ENCODE assay signal across 8 cellular contexts in genomic region chr5:144467795-144468194, GRCh38.
DNase-seq lines count a peak whose midpoint lies in the region; ATAC-seq and TF ChIP-seq lines count a peak whose summit lies in the region.

No MANE protein-coding gene starts in this region.

- H3K4me3 Mint-ChIP-seq in CD8-positive, alpha-beta T cell = no peak overlapping the region

- H3K9me3 ChIP-seq in CD8-positive, alpha-beta T cell (ENCODE audit: low read length) = no peaks in the 10 kb centered on the region
- H3K9me3 ChIP-seq in sigmoid colon = no peaks in the 10 kb centered on the region

- TF ChIP-seq CTCF in AG10803 (conservative IDR thresholded peaks at IDR 0.05; ENCODE audit: low read length) = peak; percentile 71
- TF ChIP-seq CTCF in CD8-positive, alpha-beta T cell (IDR thresholded peaks at IDR 0.05) = no peak
- no peak for TF ChIP-seq CTCF in sigmoid colon (IDR thresholded peaks at IDR 0.05)

- TF ChIP-seq POLR2A in sigmoid colon (IDR thresholded peaks at IDR 0.05) = no peak

- no peaks in the 10 kb centered on the region for H3K27me3 Mint-ChIP-seq in CD8-positive, alpha-beta T cell (ENCODE audit: low read depth)

- intact Hi-C loops in left ventricle myocardium superior (cut with micrococcal nuclease) = no loop called here
- intact Hi-C loops in CD8-positive, alpha-beta T cell (cut with DNase I, micrococcal nuclease) = no loop called here
- intact Hi-C loops in sigmoid colon (cut with DNase I) = no loop called here

- H3K27ac ChIP-seq in CD8-positive, alpha-beta T cell (ENCODE audit: low read depth, low read length) = no peak overlapping the region
- H3K27ac ChIP-seq in sigmoid colon = no peak overlapping the region

- no peak overlapping the region for H3K4me3 ChIP-seq in AG10803 (ENCODE audit: low read length)
- H3K4me3 ChIP-seq in CD8-positive, alpha-beta T cell (ENCODE audit: low read depth, low read length) = no peak overlapping the region
- H3K4me3 ChIP-seq in sigmoid colon = no peak overlapping the region

- CTCF ChIA-PET in CD8-positive, alpha-beta T cell (lab: Charles Lee) = no interaction called here

- no peaks in the 10 kb centered on the region for H3K27me3 ChIP-seq in CD8-positive, alpha-beta T cell (ENCODE audit: insufficient read depth, low read length)
- H3K27me3 ChIP-seq in sigmoid colon = no peaks in the 10 kb centered on the region

- H3K9me3 Mint-ChIP-seq in CD8-positive, alpha-beta T cell = peaks cover 2% of the 10 kb centered on the region

- in situ Hi-C loops in SK-MEL-5 (cut with HindIII; ENCODE audit: low pct_unique_long_range_greater_than_20kb, low sequenced_read_pairs) = no loop called here

- no peaks in the 10 kb centered on the region for H3K4me1 Mint-ChIP-seq in CD8-positive, alpha-beta T cell (ENCODE audit: low read depth)

- ATAC-seq in left ventricle myocardium superior (peak; percentile 18), HG03175 (IDR thresholded peaks at IDR 0.05; ENCODE audit: unreplicated experiment) (no peak)
- ATAC-seq in stimulated activated naive CD8-positive, alpha-beta T cell treated with anti-CD3 and anti-CD28 coated beads, Interleukin-15, Interleukin-2, amounts not matched to agents 100 U/mL and 50 U/mL, for 24 hours = no peak
- no peak for ATAC-seq in CD8-positive, alpha-beta T cell

- WGBS in sigmoid colon, 2 donors = 9 to 31% methylated on average over 2 of the region's 2 CpGs

- no peaks in the 10 kb centered on the region for H3K36me3 Mint-ChIP-seq in CD8-positive, alpha-beta T cell

- peak; percentile 32 for DNase-seq in AG10803 (ENCODE audit: low read depth)
- DNase-seq in HT1080 (ENCODE audit: low read depth) = peak; percentile 30
- peak; percentile 54 for DNase-seq in SK-MEL-5 (ENCODE audit: low read depth, low spot score)
- DNase-seq in left ventricle myocardium superior = no peak
- DNase-seq in stimulated activated naive CD8-positive, alpha-beta T cell treated with anti-CD3 and anti-CD28 coated beads, Interleukin-15, Interleukin-2, amounts not matched to agents 100 U/mL and 50 U/mL, for 24 hours = no peak
- no peak for DNase-seq in CD8-positive, alpha-beta T cell
- no peak for DNase-seq in sigmoid colon

- no peak overlapping the region for H3K27ac Mint-ChIP-seq in CD8-positive, alpha-beta T cell

- H3K4me1 ChIP-seq in CD8-positive, alpha-beta T cell (ENCODE audit: insufficient read depth, low read length) = no peaks in the 10 kb centered on the region
- H3K4me1 ChIP-seq in sigmoid colon = no peaks in the 10 kb centered on the region

- TF ChIP-seq EP300 in sigmoid colon (IDR thresholded peaks at IDR 0.05) = no peak

- no peaks in the 10 kb centered on the region for H3K36me3 ChIP-seq in CD8-positive, alpha-beta T cell (ENCODE audit: insufficient read depth, low read length)
- H3K36me3 ChIP-seq in sigmoid colon = no peaks in the 10 kb centered on the region

- POLR2A ChIA-PET in CD8-positive, alpha-beta T cell (lab: Charles Lee) = no interaction called here

Comparison
In these comparisons a context has a peak if more than half of its experiments do, and no peak if none do; other contexts are left out.
1. DNase-seq: peak in AG10803 (single experiment), HT1080 (single experiment) and SK-MEL-5 (single experiment); none in left ventricle myocardium superior (single experiment), stimulated activated naive CD8-positive, alpha-beta T cell treated with anti-CD3 and anti-CD28 coated beads, Interleukin-15, Interleukin-2, amounts not matched to agents 100 U/mL and 50 U/mL, for 24 hours (single experiment), CD8-positive, alpha-beta T cell (0 of 7) and sigmoid colon (single experiment).